In the genomic region with DNA sequence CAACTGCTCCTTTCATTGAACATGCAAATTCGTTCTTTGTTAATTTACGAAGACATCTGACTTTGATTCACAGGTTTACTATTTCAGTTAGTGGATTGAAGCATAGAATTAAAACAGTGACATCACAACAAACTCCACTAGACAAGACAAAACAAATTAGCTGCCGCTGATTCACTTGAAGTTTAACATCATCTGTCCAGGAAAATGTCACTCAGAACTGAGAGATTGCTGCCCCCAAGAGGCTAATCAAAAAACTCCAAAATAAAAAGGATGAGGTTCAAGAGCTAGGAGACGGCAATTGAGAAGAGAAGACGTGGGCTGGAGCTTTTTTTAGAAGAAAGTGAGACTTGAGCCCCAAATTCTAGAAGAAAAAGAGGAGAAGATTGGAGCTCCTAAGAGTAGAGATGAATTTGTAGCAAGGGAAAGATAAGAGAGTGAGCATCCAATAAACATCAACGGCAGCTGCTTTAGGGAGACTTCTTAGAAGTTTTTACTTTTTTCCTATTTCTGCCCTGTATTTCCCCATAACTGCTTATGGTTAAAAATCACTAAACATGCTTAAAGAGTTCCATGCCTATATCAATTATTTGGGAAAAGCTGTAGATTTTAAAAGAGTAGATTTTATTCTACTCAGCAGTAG, we compare ENCODE assay signal across 8 cellular contexts. TPM values are rescaled to one million over a fixed set of nuclear protein-coding genes. Genes with fewer than 3 reads are reported as not detected.
A peak's percentile ranks its signal among the peaks of the same experiment; 100 is the strongest.
DNase-seq lines count a peak whose midpoint lies in the region; ATAC-seq, FAIRE-seq and TF ChIP-seq lines count a peak whose summit lies in the region.

No MANE protein-coding gene starts in this region.

- H3K4me3 ChIP-seq in OCI-LY7 (ENCODE audit: low read depth, low read length, poor library complexity, severe bottlenecking) (no peak overlapping the region), dorsolateral prefrontal cortex (peak overlapping the region in 5 of 59 donors; percentile 1 to 17 (median 8))
- H3K4me3 ChIP-seq in naive thymus-derived CD4-positive, alpha-beta T cell (ENCODE audit: low read length) = no peak overlapping the region

- peak; percentile 11 for FAIRE-seq in D721Med (lab: Jason Lieb, UNC)

- TF ChIP-seq CTCF in D721Med (IDR thresholded peaks at IDR 0.05; ENCODE audit: insufficient read depth, missing control alignments) = peak; percentile 63
- TF ChIP-seq CTCF in OCI-LY7 (conservative IDR thresholded peaks at IDR 0.05; ENCODE audit: low read length) = peak; percentile 68
- peak in 55 of 56 donors; percentile 31 to 80 (median 62) for TF ChIP-seq CTCF in dorsolateral prefrontal cortex (IDR thresholded peaks at IDR 0.05 in 54 of 56, conservative IDR thresholded peaks at IDR 0.05 in 2 of 56; ENCODE audit: low read depth in 1 of 56, partially characterized antibody in 56 of 56)

- no peak overlapping the region for H2AFZ ChIP-seq in OCI-LY7 (ENCODE audit: low read length)

- H4K20me1 ChIP-seq in OCI-LY7 (ENCODE audit: insufficient read depth, low read length) = no peaks in the 10 kb centered on the region

- H3K27me3 Mint-ChIP-seq in naive thymus-derived CD4-positive, alpha-beta T cell = peaks cover 0 to 11% (median 7%) of the 10 kb centered on the region in 5 donors
- H3K27me3 Mint-ChIP-seq in T-cell = peaks cover 2 to 8% of the 10 kb centered on the region in 2 donors

- no peak overlapping the region for H3K4me3 Mint-ChIP-seq in naive thymus-derived CD4-positive, alpha-beta T cell
- no peak overlapping the region for H3K4me3 Mint-ChIP-seq in T-cell

- no peak for DNase-seq in D721Med (ENCODE audit: insufficient read length, low spot score)
- DNase-seq in HT-29 (ENCODE audit: low spot score) = peak; percentile 63
- peak; percentile 14 for DNase-seq in OCI-LY7 (ENCODE audit: low spot score)
- peak in 1 of 10 donors; percentile 14 for DNase-seq in dorsolateral prefrontal cortex
- peak in 5 of 9 donors; percentile 19 to 35 (median 28) for DNase-seq in naive thymus-derived CD4-positive, alpha-beta T cell
- DNase-seq in T-cell = no peak
- DNase-seq in activated CD4-positive, CD25-positive, alpha-beta regulatory T cell (lab: John Stamatoyannopoulos, UW) = no peak

- intact Hi-C loops in OCI-LY7 (cut with micrococcal nuclease; ENCODE audit: unreplicated experiment) = loop anchor here (5.0 kb wide), 2 partner anchors 414 to 614 kb away; no protein-coding TSS in a partner anchor
- intact Hi-C loops in dorsolateral prefrontal cortex (cut with DNase I) = loop anchor here in 1 of 2 donors (10.0 kb wide), 2 partner anchors 411 to 611 kb away; no protein-coding TSS in a partner anchor
- intact Hi-C loops in naive thymus-derived CD4-positive, alpha-beta T cell (cut with micrococcal nuclease) = loop anchor here (1.0 to 10.0 kb wide), 6 partner anchors 414 to 1412 kb away; no protein-coding TSS in a partner anchor

- H3K79me2 ChIP-seq in OCI-LY7 (ENCODE audit: insufficient read depth, low read depth, low read length) = no peaks in the 10 kb centered on the region

- peaks cover 0 to 5% (median 0%) of the 10 kb centered on the region in 7 donors for H3K4me1 Mint-ChIP-seq in naive thymus-derived CD4-positive, alpha-beta T cell
- peaks cover 0 to 4% (median 4%) of the 10 kb centered on the region in 3 donors for H3K4me1 Mint-ChIP-seq in T-cell

- CTCF ChIA-PET in OCI-LY7 (lab: Charles Lee; ENCODE audit: unreplicated experiment) = no interaction called here
- CTCF ChIA-PET in naive thymus-derived CD4-positive, alpha-beta T cell (lab: Charles Lee) = interaction anchor here (0.7 to 1.7 kb wide), 6 partner anchors 11 to 1411 kb away, joined by 3 to 11 read pairs (median 4); no protein-coding TSS in a partner anchor
- CTCF ChIA-PET in T-cell (lab: Charles Lee) = interaction anchor here (0.8 to 1.8 kb wide), 11 partner anchors 10 to 1973 kb away, joined by 3 to 26 read pairs (median 4); no protein-coding TSS in a partner anchor

- no peak overlapping the region for H3K27ac ChIP-seq in OCI-LY7 (ENCODE audit: low read depth, low read length, poor library complexity, severe bottlenecking)
- H3K27ac ChIP-seq in dorsolateral prefrontal cortex = no peak overlapping the region
- no peak overlapping the region for H3K27ac ChIP-seq in naive thymus-derived CD4-positive, alpha-beta T cell (ENCODE audit: low read depth, low read length)

- no peaks in the 10 kb centered on the region for H3K27me3 ChIP-seq in dorsolateral prefrontal cortex
- H3K27me3 ChIP-seq in naive thymus-derived CD4-positive, alpha-beta T cell (ENCODE audit: control insufficient read depth in 2 of 2, insufficient read depth in 2 of 2, low read length in 2 of 2) = no peaks in the 10 kb centered on the region

- H3K9me3 Mint-ChIP-seq in naive thymus-derived CD4-positive, alpha-beta T cell = no peaks in the 10 kb centered on the region
- H3K9me3 Mint-ChIP-seq in T-cell = no peaks in the 10 kb centered on the region

- H3K4me1 ChIP-seq in OCI-LY7 (ENCODE audit: insufficient read depth, low read length, poor library complexity, severe bottlenecking) = no peaks in the 10 kb centered on the region
- H3K4me1 ChIP-seq in naive thymus-derived CD4-positive, alpha-beta T cell (ENCODE audit: control insufficient read depth in 2 of 2, insufficient read depth in 2 of 2, low read length in 2 of 2) = no peaks in the 10 kb centered on the region

- no peaks in the 10 kb centered on the region for H3K9me3 ChIP-seq in OCI-LY7 (ENCODE audit: low read length)
- H3K9me3 ChIP-seq in naive thymus-derived CD4-positive, alpha-beta T cell (ENCODE audit: control insufficient read depth in 2 of 3, low read length in 3 of 3) = no peaks in the 10 kb centered on the region

- H3K27ac Mint-ChIP-seq in naive thymus-derived CD4-positive, alpha-beta T cell = no peak overlapping the region
- no peak overlapping the region for H3K27ac Mint-ChIP-seq in T-cell

- no TSS peak for BruUV-seq in OCI-LY7 (replicated peaks; lab: Mats Ljungman, UMichigan)

- no peak overlapping the region for H3K4me2 ChIP-seq in OCI-LY7 (ENCODE audit: low read length)

- POLR2A ChIA-PET in OCI-LY7 (lab: Charles Lee) (interaction anchor here (1.1 kb wide), 1 partner anchor 14 kb away, joined by 3 read pairs; no protein-coding TSS in a partner anchor), T-cell (lab: Charles Lee) (interaction anchor here in 1 of 2 donors (0.7 kb wide), 1 partner anchor 1638 kb away, joined by 5 read pairs; no protein-coding TSS in a partner anchor)
- POLR2A ChIA-PET in naive thymus-derived CD4-positive, alpha-beta T cell (lab: Charles Lee) = no interaction called here

- ATAC-seq in GM18868 (IDR thresholded peaks at IDR 0.05; ENCODE audit: unreplicated experiment) = peak; percentile 85
- no peak for ATAC-seq in naive thymus-derived CD4-positive, alpha-beta T cell
- no peak for ATAC-seq in T-cell (replicated peaks in 1 of 4)

- no peaks in the 10 kb centered on the region for H3K9me2 ChIP-seq in OCI-LY7 (ENCODE audit: insufficient read depth, low read length)

- H3K36me3 Mint-ChIP-seq in naive thymus-derived CD4-positive, alpha-beta T cell = no peaks in the 10 kb centered on the region
- H3K36me3 Mint-ChIP-seq in T-cell = no peaks in the 10 kb centered on the region

- no peaks in the 10 kb centered on the region for H3K36me3 ChIP-seq in OCI-LY7 (ENCODE audit: insufficient read depth, low read length)
- no peaks in the 10 kb centered on the region for H3K36me3 ChIP-seq in naive thymus-derived CD4-positive, alpha-beta T cell (ENCODE audit: control insufficient read depth in 2 of 3, insufficient read depth in 3 of 3, low read length in 3 of 3)

RNA-seq across cellular contexts. Expression of gene TPP2, which starts 40.8 kb away (rescaled TPM):
- total RNA-seq in HT-29 (2014; rRNA removed; shearing (Covaris generic)) = 19.5 and 23.5 TPM in 2 replicates
- total RNA-seq in OCI-LY7 (2014; rRNA removed; shearing (Covaris generic)) = 31.1 and 31.4 TPM in 2 replicates
- total RNA-seq in OCI-LY7 (2022) = 36.3 and 39.7 TPM in 2 replicates
- 10 to 100 TPM; 21.8 to 51.2 (median 39.7) TPM for total RNA-seq in dorsolateral prefrontal cortex
- total RNA-seq in naive thymus-derived CD4-positive, alpha-beta T cell = 100 to 1,000 TPM in 4 of 5 experiments, 10 to 100 TPM in 1; 92.1 to 158 (median 119) TPM
- 10 to 100 TPM; 49.4 to 63.5 TPM for polyA plus RNA-seq in naive thymus-derived CD4-positive, alpha-beta T cell
- 100 to 1,000 TPM; 111 to 135 (median 115) TPM for total RNA-seq in T-cell

Comparison
In these comparisons a context has a peak if more than half of its experiments do, and no peak if none do; other contexts are left out.
1. DNase-seq: peak in HT-29 (single experiment), OCI-LY7 (single experiment) and naive thymus-derived CD4-positive, alpha-beta T cell (5 of 9); none in D721Med (single experiment), T-cell (0 of 34) and activated CD4-positive, CD25-positive, alpha-beta regulatory T cell (0 of 4).
2. Peak in every context shown above with its lines, with median percentiles within 50 percentile points of each other: CTCF ChIP-seq.